ENCODE assay signal across 3 cellular contexts in the genomic region with DNA sequence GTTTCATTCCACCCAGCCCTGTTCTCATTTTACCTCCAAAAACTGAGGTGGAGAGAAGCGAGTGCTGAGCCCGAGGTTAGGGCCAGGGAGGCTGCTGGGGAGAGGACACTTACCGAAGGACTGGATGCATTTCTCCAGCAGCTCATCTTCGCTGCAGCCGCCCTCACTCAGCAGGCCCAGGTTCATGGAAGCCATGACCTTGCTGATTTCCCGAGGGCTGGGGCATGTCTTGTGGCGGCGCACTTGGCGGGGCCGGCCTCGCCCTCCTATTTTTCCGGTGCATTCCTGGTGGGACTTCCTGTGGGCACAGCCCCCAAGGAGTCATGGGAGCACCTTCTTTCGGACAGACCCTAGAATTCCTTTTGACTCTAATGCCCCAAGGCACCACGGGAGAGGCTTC.
TF ChIP-seq lines count a peak whose summit lies in the region.

No MANE protein-coding gene starts in this region.

TF ChIP-seq in H1, 55 proteins besides CTCF, POLR2A, EP300 and RAD21:
- TF ChIP-seq SIN3A (conservative IDR thresholded peaks at IDR 0.05 in 1 of 2, IDR thresholded peaks at IDR 0.05 in 1 of 2; ENCODE audit: low read depth in 1 of 2, low read length in 2 of 2) (no peak), KDM4A (IDR thresholded peaks at IDR 0.05; ENCODE audit: low read depth, low read length, severe bottlenecking) (no peak), RNF2 (IDR thresholded peaks at IDR 0.05; ENCODE audit: borderline replicate concordance, low read depth, low read length, missing control alignments, poor library complexity, severe bottlenecking) (no peak), NANOG (IDR thresholded peaks at IDR 0.05; ENCODE audit: insufficient read depth, low read depth, low read length, poor library complexity, severe bottlenecking) (no peak), POU5F1 (IDR thresholded peaks at IDR 0.05; ENCODE audit: low read depth, low read length) (no peak)
TF ChIP-seq in H1: peak in this region for 0.

TF ChIP-seq in GM12891, 5 proteins besides CTCF, POLR2A, EP300 and RAD21:
- TF ChIP-seq PAX5 (IDR thresholded peaks at IDR 0.05; ENCODE audit: insufficient read depth, low read length, severe bottlenecking): no peak
- TF ChIP-seq SPI1 (IDR thresholded peaks at IDR 0.05; ENCODE audit: low read depth, low read length): no peak
- no peak for TF ChIP-seq POU2F2 (IDR thresholded peaks at IDR 0.05; ENCODE audit: low read depth, low read length)
- TF ChIP-seq TAF1 (IDR thresholded peaks at IDR 0.05; ENCODE audit: low read depth, low read length): no peak
- no peak for TF ChIP-seq POLR2AphosphoS5 (IDR thresholded peaks at IDR 0.05; ENCODE audit: low read depth, low read length)
TF ChIP-seq in GM12891: peak in this region for 0.

TF ChIP-seq in SK-N-SH treated with all-trans-retinoic acid at 6 μM for 48 hours, 23 proteins besides CTCF, POLR2A, EP300 and RAD21:
- no peak for TF ChIP-seq BACH2 (CRISPR knock-in tag; IDR thresholded peaks at IDR 0.05; ENCODE audit: borderline replicate concordance)
- TF ChIP-seq PPARA (CRISPR knock-in tag; IDR thresholded peaks at IDR 0.05; ENCODE audit: borderline replicate concordance): no peak
- TF ChIP-seq ZNF565 (CRISPR knock-in tag; conservative IDR thresholded peaks at IDR 0.05; ENCODE audit: low read depth): no peak
- TF ChIP-seq POU6F1 (CRISPR knock-in tag; IDR thresholded peaks at IDR 0.05; ENCODE audit: borderline replicate concordance, low read depth): no peak
- TF ChIP-seq, protein P1, sequence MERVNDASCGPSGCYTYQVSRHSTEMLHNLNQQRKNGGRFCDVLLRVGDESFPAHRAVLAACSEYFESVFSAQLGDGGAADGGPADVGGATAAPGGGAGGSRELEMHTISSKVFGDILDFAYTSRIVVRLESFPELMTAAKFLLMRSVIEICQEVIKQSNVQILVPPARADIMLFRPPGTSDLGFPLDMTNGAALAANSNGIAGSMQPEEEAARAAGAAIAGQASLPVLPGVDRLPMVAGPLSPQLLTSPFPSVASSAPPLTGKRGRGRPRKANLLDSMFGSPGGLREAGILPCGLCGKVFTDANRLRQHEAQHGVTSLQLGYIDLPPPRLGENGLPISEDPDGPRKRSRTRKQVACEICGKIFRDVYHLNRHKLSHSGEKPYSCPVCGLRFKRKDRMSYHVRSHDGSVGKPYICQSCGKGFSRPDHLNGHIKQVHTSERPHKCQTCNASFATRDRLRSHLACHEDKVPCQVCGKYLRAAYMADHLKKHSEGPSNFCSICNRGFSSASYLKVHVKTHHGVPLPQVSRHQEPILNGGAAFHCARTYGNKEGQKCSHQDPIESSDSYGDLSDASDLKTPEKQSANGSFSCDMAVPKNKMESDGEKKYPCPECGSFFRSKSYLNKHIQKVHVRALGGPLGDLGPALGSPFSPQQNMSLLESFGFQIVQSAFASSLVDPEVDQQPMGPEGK (CRISPR knock-in tag; IDR thresholded peaks at IDR 0.05; ENCODE audit: borderline replicate concordance): no peak
- no peak for TF ChIP-seq ESRRG (CRISPR knock-in tag; IDR thresholded peaks at IDR 0.05)
- no peak for TF ChIP-seq OSR1 (CRISPR knock-in tag; IDR thresholded peaks at IDR 0.05)
- TF ChIP-seq ZNF70 (CRISPR knock-in tag; IDR thresholded peaks at IDR 0.05): no peak
- no peak for TF ChIP-seq GLIS3 (CRISPR knock-in tag; IDR thresholded peaks at IDR 0.05)
- TF ChIP-seq, protein P2, sequence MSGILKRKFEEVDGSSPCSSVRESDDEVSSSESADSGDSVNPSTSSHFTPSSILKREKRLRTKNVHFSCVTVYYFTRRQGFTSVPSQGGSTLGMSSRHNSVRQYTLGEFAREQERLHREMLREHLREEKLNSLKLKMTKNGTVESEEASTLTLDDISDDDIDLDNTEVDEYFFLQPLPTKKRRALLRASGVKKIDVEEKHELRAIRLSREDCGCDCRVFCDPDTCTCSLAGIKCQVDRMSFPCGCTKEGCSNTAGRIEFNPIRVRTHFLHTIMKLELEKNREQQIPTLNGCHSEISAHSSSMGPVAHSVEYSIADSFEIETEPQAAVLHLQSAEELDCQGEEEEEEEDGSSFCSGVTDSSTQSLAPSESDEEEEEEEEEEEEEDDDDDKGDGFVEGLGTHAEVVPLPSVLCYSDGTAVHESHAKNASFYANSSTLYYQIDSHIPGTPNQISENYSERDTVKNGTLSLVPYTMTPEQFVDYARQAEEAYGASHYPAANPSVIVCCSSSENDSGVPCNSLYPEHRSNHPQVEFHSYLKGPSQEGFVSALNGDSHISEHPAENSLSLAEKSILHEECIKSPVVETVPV (CRISPR knock-in tag; IDR thresholded peaks at IDR 0.05): no peak
- no peak for TF ChIP-seq ISL1 (CRISPR knock-in tag; IDR thresholded peaks at IDR 0.05)
- no peak for TF ChIP-seq ZNF8 (CRISPR knock-in tag; IDR thresholded peaks at IDR 0.05)
- no peak for TF ChIP-seq TCF4 (CRISPR knock-in tag; IDR thresholded peaks at IDR 0.05; ENCODE audit: borderline replicate concordance)
- TF ChIP-seq CSDC2 (CRISPR knock-in tag; IDR thresholded peaks at IDR 0.05): no peak
- TF ChIP-seq ARNTL (CRISPR knock-in tag; IDR thresholded peaks at IDR 0.05; ENCODE audit: borderline replicate concordance, low read depth): no peak
- TF ChIP-seq, protein P3, sequence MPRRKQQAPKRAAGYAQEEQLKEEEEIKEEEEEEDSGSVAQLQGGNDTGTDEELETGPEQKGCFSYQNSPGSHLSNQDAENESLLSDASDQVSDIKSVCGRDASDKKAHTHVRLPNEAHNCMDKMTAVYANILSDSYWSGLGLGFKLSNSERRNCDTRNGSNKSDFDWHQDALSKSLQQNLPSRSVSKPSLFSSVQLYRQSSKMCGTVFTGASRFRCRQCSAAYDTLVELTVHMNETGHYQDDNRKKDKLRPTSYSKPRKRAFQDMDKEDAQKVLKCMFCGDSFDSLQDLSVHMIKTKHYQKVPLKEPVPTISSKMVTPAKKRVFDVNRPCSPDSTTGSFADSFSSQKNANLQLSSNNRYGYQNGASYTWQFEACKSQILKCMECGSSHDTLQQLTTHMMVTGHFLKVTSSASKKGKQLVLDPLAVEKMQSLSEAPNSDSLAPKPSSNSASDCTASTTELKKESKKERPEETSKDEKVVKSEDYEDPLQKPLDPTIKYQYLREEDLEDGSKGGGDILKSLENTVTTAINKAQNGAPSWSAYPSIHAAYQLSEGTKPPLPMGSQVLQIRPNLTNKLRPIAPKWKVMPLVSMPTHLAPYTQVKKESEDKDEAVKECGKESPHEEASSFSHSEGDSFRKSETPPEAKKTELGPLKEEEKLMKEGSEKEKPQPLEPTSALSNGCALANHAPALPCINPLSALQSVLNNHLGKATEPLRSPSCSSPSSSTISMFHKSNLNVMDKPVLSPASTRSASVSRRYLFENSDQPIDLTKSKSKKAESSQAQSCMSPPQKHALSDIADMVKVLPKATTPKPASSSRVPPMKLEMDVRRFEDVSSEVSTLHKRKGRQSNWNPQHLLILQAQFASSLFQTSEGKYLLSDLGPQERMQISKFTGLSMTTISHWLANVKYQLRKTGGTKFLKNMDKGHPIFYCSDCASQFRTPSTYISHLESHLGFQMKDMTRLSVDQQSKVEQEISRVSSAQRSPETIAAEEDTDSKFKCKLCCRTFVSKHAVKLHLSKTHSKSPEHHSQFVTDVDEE (CRISPR knock-in tag; IDR thresholded peaks at IDR 0.05): no peak
- no peak for TF ChIP-seq ZFP3 (CRISPR knock-in tag; IDR thresholded peaks at IDR 0.05)
- TF ChIP-seq ZC3H10 (CRISPR knock-in tag; IDR thresholded peaks at IDR 0.05): no peak
- no peak for TF ChIP-seq ZFP30 (CRISPR knock-in tag; IDR thresholded peaks at IDR 0.05)
- TF ChIP-seq RARB (CRISPR knock-in tag; IDR thresholded peaks at IDR 0.05): no peak
